28 cellular contexts compared by ENCODE assay signal in genomic region chr7:96131525-96131924, GRCh38.
DNase-seq lines count a peak whose midpoint lies in the region; ATAC-seq and TF ChIP-seq lines count a peak whose summit lies in the region.
"Had no signal": no experiment of that assay in that cellular context is flagged by ENCODE, and none has a peak within 500 bp of the region (broad histone marks: within the 10 kb centered on the region; RNA-seq: fewer than 3 reads in every experiment).

No MANE protein-coding gene starts in this region.

- peaks cover 9% of the 10 kb centered on the region for H3K36me3 Mint-ChIP-seq in neural progenitor cell

- no peak overlapping the region for H2AFZ ChIP-seq in SK-N-SH (ENCODE audit: low read depth)
- H2AFZ ChIP-seq in neural progenitor cell (replicated peaks) = no peak overlapping the region
- H2AFZ ChIP-seq: hepatocyte had no signal

- H3K27ac ChIP-seq in SK-N-SH (ENCODE audit: low read depth in 2 of 2, low read length in 1 of 2) (no peak overlapping the region), neural progenitor cell (no peak overlapping the region), heart right ventricle (no peak overlapping the region)
- H3K27ac ChIP-seq: BLaER1 treated with 17β-estradiol and CSF1 and Interleukin-3, amounts not matched to agents 10 nM and 100 nM; esophagus squamous epithelium; hepatocyte; HL-60; left lung; prostate gland had no signal

- TF ChIP-seq RAD21 in SK-N-SH (IDR thresholded peaks at IDR 0.05; ENCODE audit: low read length) = 0 out of 2 replicates have a peak, but pooled peaks have one; percentile 8

- TF ChIP-seq CTCF in SK-N-SH (IDR thresholded peaks at IDR 0.05) = no peak
- peak; percentile 37 for TF ChIP-seq CTCF in neural progenitor cell (IDR thresholded peaks at IDR 0.05)
- TF ChIP-seq CTCF in heart right ventricle (IDR thresholded peaks at IDR 0.05) = peak in 1 of 9 donors; percentile 11

- no peaks in the 10 kb centered on the region for H3K27me3 Mint-ChIP-seq in neural progenitor cell (ENCODE audit: insufficient read depth, low read depth)
- H3K27me3 Mint-ChIP-seq: activated naive CD8-positive, alpha-beta T cell treated with anti-CD3 and anti-CD28 coated beads, Interleukin-2, amount 50 U/mL, for 24 hours; central memory CD8-positive, alpha-beta T cell; dendritic cell treated with granulocyte-macrophage colony-stimulating factor and Interleukin-4, amounts not matched to agents 40 ng/mL and 50 ng/mL, for 4 days had no signal

- H3K9me3 ChIP-seq in SK-N-SH = no peaks in the 10 kb centered on the region
- H3K9me3 ChIP-seq in neural progenitor cell (ENCODE audit: low read depth) = no peaks in the 10 kb centered on the region
- H3K9me3 ChIP-seq in heart right ventricle = no peaks in the 10 kb centered on the region
- H3K9me3 ChIP-seq: BLaER1 treated with 17β-estradiol and CSF1 and Interleukin-3, amounts not matched to agents 10 nM and 100 nM; Caco-2; esophagus squamous epithelium; left lung; prostate gland had no signal

- no peaks in the 10 kb centered on the region for H3F3A ChIP-seq in SK-N-SH (replicated peaks; ENCODE audit: insufficient read depth)
- peaks cover 5% of the 10 kb centered on the region for H3F3A ChIP-seq in neural progenitor cell (ENCODE audit: low read depth)

- H3K4me1 ChIP-seq in SK-N-SH (ENCODE audit: control insufficient read depth in 1 of 2, insufficient read depth in 2 of 2, low read depth in 1 of 2, low read length in 1 of 2) (peaks cover 0 to 7% of the 10 kb centered on the region in 2 experiments; a peak in 2 of 4 replicates), neural progenitor cell (peaks cover 48% of the 10 kb centered on the region), heart right ventricle (no peaks in the 10 kb centered on the region)
- H3K4me1 ChIP-seq: BLaER1 treated with 17β-estradiol and CSF1 and Interleukin-3, amounts not matched to agents 10 nM and 100 nM; left lung; prostate gland had no signal

- no peak for DNase-seq in SK-N-SH
- DNase-seq in NCI-H1105 (lab: John Stamatoyannopoulos, UW) = peak; percentile 32
- DNase-seq in UCSD-AML1 (lab: John Stamatoyannopoulos, UW; ENCODE audit: unreplicated experiment) = peak; percentile 5
- peak; percentile 27 for DNase-seq in neural progenitor cell (ENCODE audit: low spot score)
- DNase-seq in foreskin melanocyte = no peak
- DNase-seq in NK-92 (lab: John Stamatoyannopoulos, UW; ENCODE audit: unreplicated experiment) = no peak
- DNase-seq in heart right ventricle = no peak
- DNase-seq: activated CD4-positive, alpha-beta T cell treated with anti-CD3 and anti-CD28 coated beads for 4 hours; activated naive CD8-positive, alpha-beta T cell treated with anti-CD3 and anti-CD28 coated beads, Interleukin-2, amount 50 U/mL, for 24 hours; activated T-cell treated with anti-CD3 and anti-CD28 coated beads, Interleukin-2, amount 50 U/mL, for 4 hours; esophagus squamous epithelium; immature natural killer cell; Kasumi-1; left lung; NCI-H1048; NCI-H2107; SHP77 treated with DMSO at 0.1 percent for 48 hours; stimulated activated naive CD4-positive, alpha-beta T cell treated with Interleukin-2 at 50 U/mL for 16 hours had no signal

- intact Hi-C loops in heart right ventricle (cut with DNase I) = no loop called here

- H3K9ac ChIP-seq in SK-N-SH = no peak overlapping the region
- no peak overlapping the region for H3K9ac ChIP-seq in neural progenitor cell
- H3K9ac ChIP-seq: BLaER1 treated with 17β-estradiol and CSF1 and Interleukin-3, amounts not matched to agents 10 nM and 100 nM had no signal

- H3K79me2 ChIP-seq in SK-N-SH (ENCODE audit: insufficient read depth) (no peaks in the 10 kb centered on the region), neural progenitor cell (ENCODE audit: low read depth) (no peaks in the 10 kb centered on the region)
- H3K79me2 ChIP-seq: hepatocyte had no signal

- no peaks in the 10 kb centered on the region for H3K27me3 ChIP-seq in SK-N-SH (ENCODE audit: insufficient read depth)
- H3K27me3 ChIP-seq in neural progenitor cell = no peaks in the 10 kb centered on the region
- no peaks in the 10 kb centered on the region for H3K27me3 ChIP-seq in heart right ventricle
- H3K27me3 ChIP-seq: BLaER1 treated with 17β-estradiol and CSF1 and Interleukin-3, amounts not matched to agents 10 nM and 100 nM; esophagus squamous epithelium; hepatocyte; left lung had no signal

- no peak for TF ChIP-seq EP300 in SK-N-SH (IDR thresholded peaks at IDR 0.05; ENCODE audit: borderline replicate concordance in 1 of 2, low read depth in 1 of 2, low read length in 1 of 2)

- POLR2A ChIA-PET in SK-N-SH (lab: Yijun Ruan, JAX) = no interaction called here

- H3K4me3 ChIP-seq in SK-N-SH (ENCODE audit: low read depth in 2 of 2, low read length in 1 of 2) = no peak overlapping the region
- no peak overlapping the region for H3K4me3 ChIP-seq in neural progenitor cell
- H3K4me3 ChIP-seq in heart right ventricle = no peak overlapping the region
- H3K4me3 ChIP-seq: BLaER1 treated with 17β-estradiol and CSF1 and Interleukin-3, amounts not matched to agents 10 nM and 100 nM; esophagus squamous epithelium; hepatocyte; left lung; prostate gland had no signal

- H3K9me2 ChIP-seq in SK-N-SH = no peaks in the 10 kb centered on the region

- H3K9me3 Mint-ChIP-seq in neural progenitor cell = no peaks in the 10 kb centered on the region
- H3K9me3 Mint-ChIP-seq: activated naive CD8-positive, alpha-beta T cell treated with anti-CD3 and anti-CD28 coated beads, Interleukin-2, amount 50 U/mL, for 24 hours; activated T-cell treated with anti-CD3 and anti-CD28 coated beads, Interleukin-2, amount 50 U/mL, for 4 hours; central memory CD8-positive, alpha-beta T cell; dendritic cell treated with granulocyte-macrophage colony-stimulating factor and Interleukin-4, amounts not matched to agents 40 ng/mL and 50 ng/mL, for 4 days; immature natural killer cell; T-helper 1 cell treated with Interleukin-12 subunit alpha and Interleukin-12 subunit beta and Interleukin-4 antibody, amounts not matched to agents 30 μg/mL and 1 μg/mL, for 36 hours had no signal

- H3K36me3 ChIP-seq in SK-N-SH (replicated peaks in 1 of 2; ENCODE audit: control insufficient read depth in 1 of 2, insufficient read depth in 2 of 2, low read length in 1 of 2) = peaks cover 35 to 49% of the 10 kb centered on the region in 2 experiments
- no peaks in the 10 kb centered on the region for H3K36me3 ChIP-seq in neural progenitor cell
- peaks cover 0 to 81% (median 10%) of the 10 kb centered on the region in 9 donors for H3K36me3 ChIP-seq in heart right ventricle
- H3K36me3 ChIP-seq: prostate gland had no signal

- CTCF ChIA-PET in SK-N-SH (lab: Yijun Ruan, JAX) = interaction anchor here (0.6 to 2.2 kb wide), 4 partner anchors 9 to 896 kb away, joined by 3 to 10 read pairs (median 5); no protein-coding TSS in a partner anchor

- H4K20me1 ChIP-seq in SK-N-SH (ENCODE audit: insufficient read depth) (no peaks in the 10 kb centered on the region), neural progenitor cell (ENCODE audit: low read depth) (no peaks in the 10 kb centered on the region)

- peaks cover 26% of the 10 kb centered on the region for H3K4me1 Mint-ChIP-seq in neural progenitor cell
- H3K4me1 Mint-ChIP-seq: activated naive CD8-positive, alpha-beta T cell treated with anti-CD3 and anti-CD28 coated beads, Interleukin-2, amount 50 U/mL, for 24 hours; central memory CD8-positive, alpha-beta T cell; immature natural killer cell had no signal

- H3K4me3 Mint-ChIP-seq in neural progenitor cell = no peak overlapping the region
- H3K4me3 Mint-ChIP-seq: activated naive CD8-positive, alpha-beta T cell treated with anti-CD3 and anti-CD28 coated beads, Interleukin-2, amount 50 U/mL, for 24 hours; activated T-cell treated with anti-CD3 and anti-CD28 coated beads, Interleukin-2, amount 50 U/mL, for 4 hours; central memory CD8-positive, alpha-beta T cell; dendritic cell treated with granulocyte-macrophage colony-stimulating factor and Interleukin-4, amounts not matched to agents 40 ng/mL and 50 ng/mL, for 4 days; immature natural killer cell; T-helper 1 cell treated with Interleukin-12 subunit alpha and Interleukin-12 subunit beta and Interleukin-4 antibody, amounts not matched to agents 30 μg/mL and 1 μg/mL, for 36 hours had no signal

- ATAC-seq in SK-N-SH treated with all-trans-retinoic acid at 6 μM for 48 hours (no peak; the same call in 2 of the 3 replicates), heart right ventricle (no peak)
- ATAC-seq: activated naive CD8-positive, alpha-beta T cell treated with anti-CD3 and anti-CD28 coated beads, Interleukin-2, amount 50 U/mL, for 24 hours; activated T-cell treated with anti-CD3 and anti-CD28 coated beads, Interleukin-2, amount 50 U/mL, for 4 hours; left lung; Panc1 had no signal

- WGBS in SK-N-SH (ENCODE audit: low lambda C conversion rate) = 95% methylated on average over 3 of the region's 3 CpGs
- 95% methylated on average over 3 of the region's 3 CpGs for WGBS in heart right ventricle, 2 donors

- H3K4me2 ChIP-seq in SK-N-SH = no peak overlapping the region
- H3K4me2 ChIP-seq in neural progenitor cell = no peak overlapping the region
- H3K4me2 ChIP-seq: BLaER1 treated with 17β-estradiol and CSF1 and Interleukin-3, amounts not matched to agents 10 nM and 100 nM; hepatocyte had no signal

- no peak overlapping the region for H3K27ac Mint-ChIP-seq in neural progenitor cell
- H3K27ac Mint-ChIP-seq: activated naive CD8-positive, alpha-beta T cell treated with anti-CD3 and anti-CD28 coated beads, Interleukin-2, amount 50 U/mL, for 24 hours; dendritic cell treated with granulocyte-macrophage colony-stimulating factor and Interleukin-4, amounts not matched to agents 40 ng/mL and 50 ng/mL, for 4 days; T-helper 1 cell treated with Interleukin-12 subunit alpha and Interleukin-12 subunit beta and Interleukin-4 antibody, amounts not matched to agents 30 μg/mL and 1 μg/mL, for 36 hours had no signal

TF ChIP-seq in SK-N-SH, 30 proteins besides CTCF, POLR2A, EP300 and RAD21 (continues in another document):
- TF ChIP-seq EZH2phosphoT487 (IDR thresholded peaks at IDR 0.05; ENCODE audit: borderline replicate concordance, low read depth) (no peak), POLR2AphosphoS5 (IDR thresholded peaks at IDR 0.05; ENCODE audit: low read depth, low read length) (no peak), NRF1 (IDR thresholded peaks at IDR 0.05; ENCODE audit: low read depth, low read length) (no peak), RFX5 (IDR thresholded peaks at IDR 0.05; ENCODE audit: low read length) (no peak), RXRA (IDR thresholded peaks at IDR 0.05; ENCODE audit: borderline replicate concordance, low read depth) (no peak), FOXJ3 (CRISPR knock-in tag; IDR thresholded peaks at IDR 0.05) (no peak)

TF ChIP-seq in SK-N-SH treated with all-trans-retinoic acid at 6 μM for 48 hours, 23 proteins besides CTCF, POLR2A, EP300 and RAD21 (continues in another document):
- TF ChIP-seq OSR1 (CRISPR knock-in tag; IDR thresholded peaks at IDR 0.05) (no peak), TCF4 (CRISPR knock-in tag; IDR thresholded peaks at IDR 0.05; ENCODE audit: borderline replicate concordance) (no peak), ISL1 (CRISPR knock-in tag; IDR thresholded peaks at IDR 0.05) (no peak)

Comparison
In these comparisons a context has a peak if more than half of its experiments do, and no peak if none do; other contexts are left out.
1. DNase-seq: peak in NCI-H1105 (single experiment), UCSD-AML1 (single experiment) and neural progenitor cell (single experiment); none in SK-N-SH (single experiment), foreskin melanocyte (single experiment), NK-92 (single experiment) and heart right ventricle (0 of 2).